ENCODE assay signal across 8 cellular contexts in the genomic region with DNA sequence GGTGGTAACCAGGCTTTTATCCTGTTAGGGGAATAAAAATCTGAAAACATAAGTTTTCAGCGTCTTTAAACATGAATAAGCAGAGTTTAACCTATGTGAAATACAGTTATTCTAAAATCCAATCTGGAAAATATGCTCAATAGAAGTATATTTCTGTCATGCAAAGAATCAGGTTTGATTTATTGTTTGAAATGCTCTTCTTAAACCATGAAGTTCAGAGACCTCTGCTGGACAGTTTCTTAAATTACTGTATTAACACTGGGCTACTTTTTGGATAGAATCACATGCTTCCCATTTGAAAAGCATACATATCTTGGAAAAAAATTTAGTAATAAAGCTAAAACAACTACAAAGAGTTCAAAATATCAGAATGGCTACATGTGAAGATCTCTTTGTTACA. TPM values are rescaled to one million over a fixed set of nuclear protein-coding genes. Genes with fewer than 3 reads are reported as not detected.
A peak's percentile ranks its signal among the peaks of the same experiment; 100 is the strongest.
DNase-seq lines count a peak whose midpoint lies in the region; ATAC-seq and TF ChIP-seq lines count a peak whose summit lies in the region.

No MANE protein-coding gene starts in this region.

- no peaks in the 10 kb centered on the region for H3K27me3 ChIP-seq in tibial nerve

- in situ Hi-C loops in Caki2 (cut with HindIII; ENCODE audit: low pct_unique_long_range_greater_than_20kb, low sequenced_read_pairs): no loop called here

- TF ChIP-seq EP300 in tibial nerve (IDR thresholded peaks at IDR 0.05): no peak

- H3K36me3 ChIP-seq in tibial nerve: peaks cover 0 to 22% (median 0%) of the 10 kb centered on the region in 3 donors

- DNase-seq in Caki2 (ENCODE audit: low read depth) (peak; percentile 14), HT-29 (ENCODE audit: low spot score) (peak; percentile 85), RWPE1 (ENCODE audit: low spot score) (peak; percentile 34), foreskin melanocyte (peak; percentile 43), tibial nerve (ENCODE audit: low spot score in 2 of 2) (no peak), mesenteric fat pad (ENCODE audit: low spot score) (no peak)

- POLR2A ChIA-PET in RWPE1 (lab: Yijun Ruan, JAX; ENCODE audit: low non-redundant PET): no interaction called here

- no peaks in the 10 kb centered on the region for H3K9me3 ChIP-seq in tibial nerve

- TF ChIP-seq CTCF in RWPE1 (conservative IDR thresholded peaks at IDR 0.05; ENCODE audit: low read depth) (peak; percentile 39), tibial nerve (IDR thresholded peaks at IDR 0.05) (peak; percentile 17 to 60 (median 42))

- no peak for ATAC-seq in GM19467 (IDR thresholded peaks at IDR 0.05; ENCODE audit: unreplicated experiment)
- ATAC-seq in HG02798 (IDR thresholded peaks at IDR 0.05; ENCODE audit: poor library complexity, unreplicated experiment): no peak

- WGBS in tibial nerve, 2 donors: 49 to 63% methylated on average over 1 of the region's 1 CpG

- H3K4me3 ChIP-seq in tibial nerve: no peak overlapping the region

- no peak overlapping the region for H3K27ac ChIP-seq in RWPE1
- no peak overlapping the region for H3K27ac ChIP-seq in tibial nerve

- CTCF ChIA-PET in RWPE1 (lab: Yijun Ruan, JAX): interaction anchor here (0.6 to 3.0 kb wide), 6 partner anchors 11 to 305 kb away, joined by 3 to 12 read pairs (median 4); no protein-coding TSS in a partner anchor

- H3K4me1 ChIP-seq in tibial nerve: peaks cover 0 to 26% (median 2%) of the 10 kb centered on the region in 4 donors

- TF ChIP-seq POLR2A in tibial nerve (IDR thresholded peaks at IDR 0.05): no peak

RNA-seq across cellular contexts. Expression of a gene that starts 25.4 kb away (rescaled TPM):
- total RNA-seq in Caki2 (2014; rRNA removed; shearing (Covaris generic); ENCODE audit: low replicate concordance): 17.9 and 24.6 TPM in 2 replicates
- 36.9 and 39.3 TPM in 2 replicates for total RNA-seq in HT-29 (2014; rRNA removed; shearing (Covaris generic))
- total RNA-seq in tibial nerve (10 to 100 TPM; 16.3 to 31.5 (median 23.2) TPM), mesenteric fat pad (56.4 TPM)

RNA-seq across cellular contexts. Expression of a gene that starts 25.6 kb away (rescaled TPM):
- 17.1 and 18.8 TPM in 2 replicates for total RNA-seq in Caki2 (2014; rRNA removed; shearing (Covaris generic); ENCODE audit: low replicate concordance)
- total RNA-seq in HT-29 (2014; rRNA removed; shearing (Covaris generic)): 23.2 and 27.3 TPM in 2 replicates
- total RNA-seq in tibial nerve (10 to 100 TPM; 18.8 to 30.6 (median 23.2) TPM), mesenteric fat pad (57.9 TPM)

Comparison
In these comparisons a context has a peak if more than half of its experiments do, and no peak if none do; other contexts are left out.
1. DNase-seq: peak in Caki2 (single experiment), HT-29 (single experiment), RWPE1 (single experiment) and foreskin melanocyte (single experiment); none in tibial nerve (0 of 2) and mesenteric fat pad (single experiment).